In the genomic region with DNA sequence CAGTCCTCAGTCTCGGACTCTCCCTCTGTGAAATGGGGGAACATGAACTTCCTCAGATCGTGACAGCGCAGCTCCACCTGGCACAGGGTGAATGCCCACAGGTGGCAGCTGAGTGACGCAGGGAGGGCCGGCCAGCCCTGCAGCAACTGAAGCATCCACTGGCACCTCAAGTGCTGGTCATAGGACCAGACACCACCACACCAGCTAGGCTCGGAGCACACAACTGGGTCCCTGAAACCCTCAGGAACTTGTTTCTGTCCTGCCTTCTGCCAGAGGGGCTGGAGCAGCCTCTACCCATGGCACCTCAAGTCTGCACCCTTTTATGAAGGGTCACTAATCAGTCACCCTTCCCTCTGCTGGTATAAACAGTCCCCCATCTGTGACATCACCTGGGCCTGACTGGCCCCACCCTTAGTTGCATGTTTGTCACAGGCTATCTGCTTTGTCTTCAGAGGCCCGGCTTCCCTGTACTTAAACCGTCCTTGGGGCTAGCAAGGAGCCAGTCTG, we compare ENCODE assay signal across 2 cellular contexts.
TF ChIP-seq lines count a peak whose summit lies in the region.

No MANE protein-coding gene starts in this region.

TF ChIP-seq in HEK293, 187 proteins besides CTCF, POLR2A, EP300 and RAD21 (continued from another document):
- TF ChIP-seq, protein P1, sequence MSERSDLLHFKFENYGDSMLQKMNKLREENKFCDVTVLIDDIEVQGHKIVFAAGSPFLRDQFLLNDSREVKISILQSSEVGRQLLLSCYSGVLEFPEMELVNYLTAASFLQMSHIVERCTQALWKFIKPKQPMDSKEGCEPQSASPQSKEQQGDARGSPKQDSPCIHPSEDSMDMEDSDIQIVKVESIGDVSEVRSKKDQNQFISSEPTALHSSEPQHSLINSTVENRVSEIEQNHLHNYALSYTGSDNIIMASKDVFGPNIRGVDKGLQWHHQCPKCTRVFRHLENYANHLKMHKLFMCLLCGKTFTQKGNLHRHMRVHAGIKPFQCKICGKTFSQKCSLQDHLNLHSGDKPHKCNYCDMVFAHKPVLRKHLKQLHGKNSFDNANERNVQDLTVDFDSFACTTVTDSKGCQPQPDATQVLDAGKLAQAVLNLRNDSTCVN (tag by site-specific recombination; optimal IDR thresholded peaks at IDR 0.05): no peak
- TF ChIP-seq KLF1 (tag by site-specific recombination; IDR thresholded peaks at IDR 0.05): 0 out of 2 replicates have a peak, but pooled peaks have one; percentile 21

TF ChIP-seq in SK-N-SH, 30 proteins besides CTCF, POLR2A, EP300 and RAD21 (continued from another document):
- TF ChIP-seq, protein P2, sequence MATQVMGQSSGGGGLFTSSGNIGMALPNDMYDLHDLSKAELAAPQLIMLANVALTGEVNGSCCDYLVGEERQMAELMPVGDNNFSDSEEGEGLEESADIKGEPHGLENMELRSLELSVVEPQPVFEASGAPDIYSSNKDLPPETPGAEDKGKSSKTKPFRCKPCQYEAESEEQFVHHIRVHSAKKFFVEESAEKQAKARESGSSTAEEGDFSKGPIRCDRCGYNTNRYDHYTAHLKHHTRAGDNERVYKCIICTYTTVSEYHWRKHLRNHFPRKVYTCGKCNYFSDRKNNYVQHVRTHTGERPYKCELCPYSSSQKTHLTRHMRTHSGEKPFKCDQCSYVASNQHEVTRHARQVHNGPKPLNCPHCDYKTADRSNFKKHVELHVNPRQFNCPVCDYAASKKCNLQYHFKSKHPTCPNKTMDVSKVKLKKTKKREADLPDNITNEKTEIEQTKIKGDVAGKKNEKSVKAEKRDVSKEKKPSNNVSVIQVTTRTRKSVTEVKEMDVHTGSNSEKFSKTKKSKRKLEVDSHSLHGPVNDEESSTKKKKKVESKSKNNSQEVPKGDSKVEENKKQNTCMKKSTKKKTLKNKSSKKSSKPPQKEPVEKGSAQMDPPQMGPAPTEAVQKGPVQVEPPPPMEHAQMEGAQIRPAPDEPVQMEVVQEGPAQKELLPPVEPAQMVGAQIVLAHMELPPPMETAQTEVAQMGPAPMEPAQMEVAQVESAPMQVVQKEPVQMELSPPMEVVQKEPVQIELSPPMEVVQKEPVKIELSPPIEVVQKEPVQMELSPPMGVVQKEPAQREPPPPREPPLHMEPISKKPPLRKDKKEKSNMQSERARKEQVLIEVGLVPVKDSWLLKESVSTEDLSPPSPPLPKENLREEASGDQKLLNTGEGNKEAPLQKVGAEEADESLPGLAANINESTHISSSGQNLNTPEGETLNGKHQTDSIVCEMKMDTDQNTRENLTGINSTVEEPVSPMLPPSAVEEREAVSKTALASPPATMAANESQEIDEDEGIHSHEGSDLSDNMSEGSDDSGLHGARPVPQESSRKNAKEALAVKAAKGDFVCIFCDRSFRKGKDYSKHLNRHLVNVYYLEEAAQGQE (IDR thresholded peaks at IDR 0.05; ENCODE audit: low read depth, low read length): no peak
- TF ChIP-seq CHD2 (IDR thresholded peaks at IDR 0.05; ENCODE audit: low read length, partially characterized antibody) (no peak), SIN3A (IDR thresholded peaks at IDR 0.05; ENCODE audit: borderline replicate concordance, low read depth, low read length) (no peak), GATA2 (CRISPR knock-in tag; IDR thresholded peaks at IDR 0.05) (no peak), EZH2phosphoT487 (IDR thresholded peaks at IDR 0.05; ENCODE audit: borderline replicate concordance, low read depth) (no peak), USF2 (IDR thresholded peaks at IDR 0.05; ENCODE audit: borderline replicate concordance, low read depth, low read length) (no peak), ELF1 (IDR thresholded peaks at IDR 0.05) (no peak), FOXJ3 (CRISPR knock-in tag; IDR thresholded peaks at IDR 0.05) (no peak), TAF1 (IDR thresholded peaks at IDR 0.05; ENCODE audit: borderline replicate concordance, low read depth, low read length) (no peak), SMC3 (IDR thresholded peaks at IDR 0.05; ENCODE audit: low read depth, low read length) (no peak), MEF2A (IDR thresholded peaks at IDR 0.05; ENCODE audit: borderline replicate concordance, low read depth) (no peak), MXI1 (IDR thresholded peaks at IDR 0.05; ENCODE audit: low read depth, low read length) (no peak), RFX5 (IDR thresholded peaks at IDR 0.05; ENCODE audit: low read length) (no peak), GABPA (IDR thresholded peaks at IDR 0.05; ENCODE audit: low read depth) (no peak), MAX (IDR thresholded peaks at IDR 0.05; ENCODE audit: low read depth) (no peak), POLR2AphosphoS5 (IDR thresholded peaks at IDR 0.05; ENCODE audit: low read depth, low read length) (no peak), JUND (IDR thresholded peaks at IDR 0.05) (no peak)
- TF ChIP-seq, protein P3, sequence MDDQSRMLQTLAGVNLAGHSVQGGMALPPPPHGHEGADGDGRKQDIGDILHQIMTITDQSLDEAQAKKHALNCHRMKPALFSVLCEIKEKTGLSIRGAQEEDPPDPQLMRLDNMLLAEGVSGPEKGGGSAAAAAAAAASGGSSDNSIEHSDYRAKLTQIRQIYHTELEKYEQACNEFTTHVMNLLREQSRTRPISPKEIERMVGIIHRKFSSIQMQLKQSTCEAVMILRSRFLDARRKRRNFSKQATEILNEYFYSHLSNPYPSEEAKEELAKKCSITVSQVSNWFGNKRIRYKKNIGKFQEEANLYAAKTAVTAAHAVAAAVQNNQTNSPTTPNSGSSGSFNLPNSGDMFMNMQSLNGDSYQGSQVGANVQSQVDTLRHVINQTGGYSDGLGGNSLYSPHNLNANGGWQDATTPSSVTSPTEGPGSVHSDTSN (IDR thresholded peaks at IDR 0.05): no peak
TF ChIP-seq in SK-N-SH: peak in this region for 0.
